8 cellular contexts compared by ENCODE assay signal in genomic region chr14:40691066-40691465, GRCh38.
"Had no signal": no experiment of that assay in that cellular context is flagged by ENCODE, and none has a peak within 500 bp of the region (broad histone marks: within the 10 kb centered on the region; RNA-seq: fewer than 3 reads in every experiment).

No MANE protein-coding gene starts in this region.

- ATAC-seq: GM12878 had no signal

- FAIRE-seq: G401.6, GM12878, GM12891, GM12892, GM18507, GM19239 had no signal

- DNase-seq: GDM1, GF-D8 had no signal

- H3K4me3 ChIP-seq: GM12878 had no signal
